9 cellular contexts compared by ENCODE assay signal in the genomic region with DNA sequence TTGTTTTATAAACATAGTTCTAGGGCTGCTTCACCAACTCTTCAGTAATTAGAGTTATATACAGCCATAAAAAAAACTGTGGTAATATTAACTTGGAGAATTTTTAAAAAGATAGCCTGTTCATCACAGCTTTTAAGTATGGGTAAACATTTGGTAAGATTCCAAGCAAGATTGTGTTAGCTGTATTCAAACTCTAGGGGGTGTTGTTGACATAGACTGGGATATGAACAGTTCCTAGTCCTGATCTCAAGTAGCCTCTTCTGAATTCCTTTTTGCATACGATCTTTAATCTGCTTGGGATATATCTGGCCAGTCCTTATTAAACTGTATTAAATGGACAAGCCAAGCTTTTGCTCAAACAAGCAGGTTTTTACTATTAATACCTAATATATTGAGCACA. TPM values are rescaled to one million over a fixed set of nuclear protein-coding genes. Genes with fewer than 3 reads are reported as not detected.
DNase-seq lines count a peak whose midpoint lies in the region; ATAC-seq and TF ChIP-seq lines count a peak whose summit lies in the region.
"Had no signal": no experiment of that assay in that cellular context is flagged by ENCODE, and none has a peak within 500 bp of the region (broad histone marks: within the 10 kb centered on the region; RNA-seq: fewer than 3 reads in every experiment).

No MANE protein-coding gene starts in this region.

- H3K27ac Mint-ChIP-seq in GM23338 = no peak overlapping the region

- no peaks in the 10 kb centered on the region; the same call in 2 of the 3 replicates for H3K4me1 Mint-ChIP-seq in GM23338

- peaks cover 2% of the 10 kb centered on the region for H3K27me3 Mint-ChIP-seq in GM23338 (ENCODE audit: insufficient read depth, low read depth, poor library complexity)
- H3K27me3 Mint-ChIP-seq: memory B cell had no signal

- 4 to 15% (median 12%) methylated on average over 1 of the region's 1 CpG for WGBS in psoas muscle, 3 donors

- CTCF ChIA-PET in RWPE1 (lab: Yijun Ruan, JAX) = interaction anchor here (0.6 to 1.5 kb wide), 5 partner anchors 9 to 317 kb away, joined by 3 to 4 read pairs (median 3); no protein-coding TSS in a partner anchor

- no peaks in the 10 kb centered on the region for H3K9me3 ChIP-seq in BE2C
- H3K9me3 ChIP-seq in psoas muscle = no peaks in the 10 kb centered on the region

- no peaks in the 10 kb centered on the region for H3K9me2 ChIP-seq in GM23338 (ENCODE audit: insufficient read depth)

- H3K4me3 Mint-ChIP-seq in GM23338 = no peak overlapping the region
- H3K4me3 Mint-ChIP-seq: memory B cell had no signal

- H3K79me2 ChIP-seq in GM23338 (replicated peaks; ENCODE audit: insufficient read depth) = peaks cover 97% of the 10 kb centered on the region

- intact Hi-C loops in psoas muscle (cut with DNase I) = no loop called here

- H3K4me3 ChIP-seq in BE2C (ENCODE audit: low read depth, low read length) = no peak overlapping the region
- H3K4me3 ChIP-seq in GM23338 = no peak overlapping the region
- H3K4me3 ChIP-seq in fibroblast of mammary gland (ENCODE audit: control insufficient read depth, low read depth, low read length) = no peak overlapping the region
- no peak overlapping the region for H3K4me3 ChIP-seq in psoas muscle

- H4K20me1 ChIP-seq in GM23338 (replicated peaks; ENCODE audit: insufficient read depth) = peaks cover 86% of the 10 kb centered on the region

- TF ChIP-seq CTCF in BE2C (IDR thresholded peaks at IDR 0.05; ENCODE audit: low read depth, low read length) (peak; percentile 73), GM23338 (conservative IDR thresholded peaks at IDR 0.05; ENCODE audit: low read depth in 2 of 2) (peak; percentile 57 to 62), RWPE1 (conservative IDR thresholded peaks at IDR 0.05; ENCODE audit: low read depth) (peak; percentile 39), fibroblast of mammary gland (conservative IDR thresholded peaks at IDR 0.05; ENCODE audit: control insufficient read depth, insufficient read depth, low read depth, low read length) (peak; percentile 60), psoas muscle (IDR thresholded peaks at IDR 0.05) (peak; percentile 59)

- H3K4me1 ChIP-seq in BE2C (no peaks in the 10 kb centered on the region), GM23338 (ENCODE audit: insufficient read depth) (no peaks in the 10 kb centered on the region), psoas muscle (peaks cover 36% of the 10 kb centered on the region)

- no peak overlapping the region for H3K4me2 ChIP-seq in GM23338

- H3K36me3 ChIP-seq in BE2C = peaks cover 92% of the 10 kb centered on the region
- H3K36me3 ChIP-seq in GM23338 (ENCODE audit: insufficient read depth) = peaks cover 78% of the 10 kb centered on the region
- H3K36me3 ChIP-seq in psoas muscle (ENCODE audit: insufficient read depth in 1 of 2, low read depth in 1 of 2) = peaks cover 6 to 64% of the 10 kb centered on the region in 2 donors

- H3K27ac ChIP-seq in GM23338 (ENCODE audit: low read depth) (no peak overlapping the region), RWPE1 (no peak overlapping the region), psoas muscle (peak overlapping the region; percentile 72)

- peaks cover 42% of the 10 kb centered on the region for H3F3A ChIP-seq in GM23338 (replicated peaks; ENCODE audit: low read depth)

- H3K36me3 Mint-ChIP-seq in GM23338 (ENCODE audit: low read depth) = peaks cover 77% of the 10 kb centered on the region

- H2AFZ ChIP-seq in GM23338 = no peak overlapping the region

- POLR2A ChIA-PET in RWPE1 (lab: Yijun Ruan, JAX; ENCODE audit: low non-redundant PET) = no interaction called here

- H3K9me3 Mint-ChIP-seq in GM23338 = no peaks in the 10 kb centered on the region
- H3K9me3 Mint-ChIP-seq: memory B cell had no signal

- ATAC-seq in GM23338 = peak; percentile 72
- peak; percentile 63 to 76 (median 72) for ATAC-seq in psoas muscle

- H3K27me3 ChIP-seq in BE2C (no peaks in the 10 kb centered on the region), GM23338 (ENCODE audit: insufficient read depth) (no peaks in the 10 kb centered on the region), psoas muscle (ENCODE audit: insufficient read depth in 3 of 3, low read length in 2 of 3) (no peaks in the 10 kb centered on the region)

- DNase-seq in BE2C (no peak), GM23338 (ENCODE audit: low spot score) (peak; percentile 64), RWPE1 (ENCODE audit: low spot score) (peak; percentile 17), fibroblast of mammary gland (ENCODE audit: low read depth) (peak; percentile 79), psoas muscle (no peak), amygdala (lab: John Stamatoyannopoulos, UW) (no peak)
- no peak for DNase-seq in stimulated activated naive CD4-positive, alpha-beta T cell (lab: John Stamatoyannopoulos, UW)
- no peak for DNase-seq in stimulated activated CD4-positive, alpha-beta T cell treated with anti-CD3 and anti-CD28 coated beads, Interleukin-2, amount 100 ng/mL, for 48 hours

TF ChIP-seq in GM23338, 12 proteins besides CTCF, POLR2A, EP300 and RAD21 (continues in another document):
- TF ChIP-seq CREB1 (CRISPR knock-in tag; IDR thresholded peaks at IDR 0.05; ENCODE audit: low read depth) (no peak), JUNB (IDR thresholded peaks at IDR 0.05; ENCODE audit: unreplicated experiment) (no peak), ZNF331 (CRISPR knock-in tag; IDR thresholded peaks at IDR 0.05; ENCODE audit: low read depth) (no peak), EZH2 (IDR thresholded peaks at IDR 0.05; ENCODE audit: low read depth, unreplicated experiment) (no peak), EZH2phosphoT487 (IDR thresholded peaks at IDR 0.05; ENCODE audit: unreplicated experiment) (no peak), POLR2AphosphoS5 (IDR thresholded peaks at IDR 0.05; ENCODE audit: low read depth) (no peak), NANOG (IDR thresholded peaks at IDR 0.05; ENCODE audit: borderline replicate concordance) (no peak), ZNF114 (CRISPR knock-in tag; IDR thresholded peaks at IDR 0.05) (no peak), STAT1 (IDR thresholded peaks at IDR 0.05; ENCODE audit: unreplicated experiment) (no peak)
- TF ChIP-seq, protein P1, sequence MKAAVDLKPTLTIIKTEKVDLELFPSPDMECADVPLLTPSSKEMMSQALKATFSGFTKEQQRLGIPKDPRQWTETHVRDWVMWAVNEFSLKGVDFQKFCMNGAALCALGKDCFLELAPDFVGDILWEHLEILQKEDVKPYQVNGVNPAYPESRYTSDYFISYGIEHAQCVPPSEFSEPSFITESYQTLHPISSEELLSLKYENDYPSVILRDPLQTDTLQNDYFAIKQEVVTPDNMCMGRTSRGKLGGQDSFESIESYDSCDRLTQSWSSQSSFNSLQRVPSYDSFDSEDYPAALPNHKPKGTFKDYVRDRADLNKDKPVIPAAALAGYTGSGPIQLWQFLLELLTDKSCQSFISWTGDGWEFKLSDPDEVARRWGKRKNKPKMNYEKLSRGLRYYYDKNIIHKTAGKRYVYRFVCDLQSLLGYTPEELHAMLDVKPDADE (IDR thresholded peaks at IDR 0.05) = no peak
- TF ChIP-seq, protein P2, sequence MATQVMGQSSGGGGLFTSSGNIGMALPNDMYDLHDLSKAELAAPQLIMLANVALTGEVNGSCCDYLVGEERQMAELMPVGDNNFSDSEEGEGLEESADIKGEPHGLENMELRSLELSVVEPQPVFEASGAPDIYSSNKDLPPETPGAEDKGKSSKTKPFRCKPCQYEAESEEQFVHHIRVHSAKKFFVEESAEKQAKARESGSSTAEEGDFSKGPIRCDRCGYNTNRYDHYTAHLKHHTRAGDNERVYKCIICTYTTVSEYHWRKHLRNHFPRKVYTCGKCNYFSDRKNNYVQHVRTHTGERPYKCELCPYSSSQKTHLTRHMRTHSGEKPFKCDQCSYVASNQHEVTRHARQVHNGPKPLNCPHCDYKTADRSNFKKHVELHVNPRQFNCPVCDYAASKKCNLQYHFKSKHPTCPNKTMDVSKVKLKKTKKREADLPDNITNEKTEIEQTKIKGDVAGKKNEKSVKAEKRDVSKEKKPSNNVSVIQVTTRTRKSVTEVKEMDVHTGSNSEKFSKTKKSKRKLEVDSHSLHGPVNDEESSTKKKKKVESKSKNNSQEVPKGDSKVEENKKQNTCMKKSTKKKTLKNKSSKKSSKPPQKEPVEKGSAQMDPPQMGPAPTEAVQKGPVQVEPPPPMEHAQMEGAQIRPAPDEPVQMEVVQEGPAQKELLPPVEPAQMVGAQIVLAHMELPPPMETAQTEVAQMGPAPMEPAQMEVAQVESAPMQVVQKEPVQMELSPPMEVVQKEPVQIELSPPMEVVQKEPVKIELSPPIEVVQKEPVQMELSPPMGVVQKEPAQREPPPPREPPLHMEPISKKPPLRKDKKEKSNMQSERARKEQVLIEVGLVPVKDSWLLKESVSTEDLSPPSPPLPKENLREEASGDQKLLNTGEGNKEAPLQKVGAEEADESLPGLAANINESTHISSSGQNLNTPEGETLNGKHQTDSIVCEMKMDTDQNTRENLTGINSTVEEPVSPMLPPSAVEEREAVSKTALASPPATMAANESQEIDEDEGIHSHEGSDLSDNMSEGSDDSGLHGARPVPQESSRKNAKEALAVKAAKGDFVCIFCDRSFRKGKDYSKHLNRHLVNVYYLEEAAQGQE (IDR thresholded peaks at IDR 0.05; ENCODE audit: unreplicated experiment) = no peak

RNA-seq across cellular contexts. Expression of a gene that starts 13.4 kb away (rescaled TPM):
- polyA plus RNA-seq in BE2C (2012; ENCODE audit: insufficient read depth, insufficient read length, low read depth) = 96.4 TPM
- 174 and 216 TPM in 2 replicates for total RNA-seq in GM23338 (2014; rRNA removed; shearing (Covaris generic))
- polyA plus RNA-seq in GM23338 (2016; fragmentation: Nextera tagmentation; extraction: Ambion mirVana) = 178 and 236 TPM in 2 replicates
- total RNA-seq in psoas muscle = 10 to 100 TPM; 22.8 to 48.4 (median 37.9) TPM
- 10 to 100 TPM; 38.7 to 61.5 (median 56.2) TPM for polyA plus RNA-seq in psoas muscle

RNA-seq across cellular contexts. Expression of a gene that starts 40.5 kb away (rescaled TPM):
- 156 TPM for polyA plus RNA-seq in BE2C (2012; ENCODE audit: insufficient read depth, insufficient read length, low read depth)
- 217 and 246 TPM in 2 replicates for total RNA-seq in GM23338 (2014; rRNA removed; shearing (Covaris generic))
- 418 and 507 TPM in 2 replicates for polyA plus RNA-seq in GM23338 (2016; fragmentation: Nextera tagmentation; extraction: Ambion mirVana)
- 10 to 100 TPM; 55.4 to 70.5 (median 66.2) TPM for total RNA-seq in psoas muscle
- polyA plus RNA-seq in psoas muscle = 100 to 1,000 TPM in 1 of 3 donors, 10 to 100 TPM in 2; 69.8 to 134 (median 74.2) TPM

Comparison
In these comparisons a context has a peak if more than half of its experiments do, and no peak if none do; other contexts are left out.
1. DNase-seq: peak in GM23338 (single experiment), RWPE1 (single experiment) and fibroblast of mammary gland (single experiment); none in BE2C (single experiment), psoas muscle (0 of 2), stimulated activated naive CD4-positive, alpha-beta T cell (0 of 6), stimulated activated CD4-positive, alpha-beta T cell treated with anti-CD3 and anti-CD28 coated beads, Interleukin-2, amount 100 ng/mL, for 48 hours (0 of 2) and amygdala (0 of 56).
2. Peak in every context shown above with its lines, with median percentiles within 50 percentile points of each other: CTCF ChIP-seq.